ENCODE assay signal across 10 cellular contexts in the genomic region with DNA sequence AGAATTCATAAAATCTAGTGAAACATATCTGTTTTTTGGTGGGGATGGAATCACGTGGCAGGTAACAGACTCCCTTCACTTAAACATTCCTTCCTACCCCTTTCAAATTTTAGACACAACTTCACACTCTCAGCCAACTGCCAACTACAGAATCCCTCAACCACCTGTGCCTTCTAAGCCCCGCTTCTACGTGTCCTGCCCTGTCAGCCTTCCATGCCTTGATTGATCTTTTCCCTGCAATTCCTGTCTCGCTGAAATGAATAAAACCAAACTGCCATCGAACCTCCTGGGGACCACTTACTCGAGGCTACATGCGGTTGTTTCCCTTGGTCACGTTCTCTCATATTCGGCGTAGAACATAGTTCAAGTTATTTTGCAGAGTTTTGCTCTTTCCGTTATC. TPM values are rescaled to one million over a fixed set of nuclear protein-coding genes. Genes with fewer than 3 reads are reported as not detected.
A peak's percentile ranks its signal among the peaks of the same experiment; 100 is the strongest.
DNase-seq lines count a peak whose midpoint lies in the region; ATAC-seq, FAIRE-seq and TF ChIP-seq lines count a peak whose summit lies in the region.
"Had no signal": no experiment of that assay in that cellular context is flagged by ENCODE, and none has a peak within 500 bp of the region (broad histone marks: within the 10 kb centered on the region; RNA-seq: fewer than 3 reads in every experiment).

No MANE protein-coding gene starts in this region.

- WGBS in esophagus muscularis mucosa = 13% methylated on average over 11 of the region's 11 CpGs
- WGBS in pancreas, 2 donors = 16 to 20% methylated on average over 11 of the region's 11 CpGs

- H3K27ac ChIP-seq in DOHH2 (ENCODE audit: low read depth, low read length) (no peak overlapping the region), PC-3 (ENCODE audit: low read length) (no peak overlapping the region), esophagus muscularis mucosa (replicated peaks in 1 of 4) (peak overlapping the region in 3 of 4 donors; percentile 80 to 87 (median 83)), pancreas (peak overlapping the region in 1 of 4 donors; percentile 55)

- peak overlapping the region; percentile 76 for H3K4me3 ChIP-seq in DOHH2 (ENCODE audit: low read length)
- H3K4me3 ChIP-seq in PC-3 (ENCODE audit: low read length) = peak overlapping the region; percentile 94
- peak overlapping the region; percentile 71 to 98 (median 84) for H3K4me3 ChIP-seq in esophagus muscularis mucosa
- H3K4me3 ChIP-seq in pancreas = peak overlapping the region in 3 of 4 donors; percentile 62 to 95 (median 91)

- CTCF ChIA-PET in PC-3 (lab: Charles Lee) = no interaction called here

- peak overlapping the region; percentile 95 for H2AFZ ChIP-seq in PC-3 (ENCODE audit: low read length)

- intact Hi-C loops in PC-3 (cut with micrococcal nuclease) (loop anchor here (5.0 kb wide), 1 partner anchor 137 kb away; a partner anchor contains a TSS), esophagus muscularis mucosa (cut with DNase I) (no loop called here), pancreas (cut with DNase I) (no loop called here)

- H3K4me1 ChIP-seq in DOHH2 (ENCODE audit: control insufficient read depth, low read length) = peaks cover 10% of the 10 kb centered on the region; the same call in 1 of the 2 replicates
- peaks cover 9% of the 10 kb centered on the region for H3K4me1 ChIP-seq in PC-3 (ENCODE audit: insufficient read depth, low read length)
- H3K4me1 ChIP-seq in esophagus muscularis mucosa = peaks cover 15 to 28% (median 24%) of the 10 kb centered on the region in 4 donors
- H3K4me1 ChIP-seq in pancreas = peaks cover 0 to 5% (median 3%) of the 10 kb centered on the region in 3 donors

- TF ChIP-seq POLR2A in esophagus muscularis mucosa (IDR thresholded peaks at IDR 0.05; ENCODE audit: low read depth) = no peak

- POLR2A ChIA-PET in PC-3 (lab: Charles Lee; ENCODE audit: unreplicated experiment) = no interaction called here

- TF ChIP-seq EP300 in esophagus muscularis mucosa (IDR thresholded peaks at IDR 0.05) = no peak

- TSS peak; percentile 67 for BruUV-seq in PC-3 (replicated peaks; lab: Mats Ljungman, UMichigan)

- H3K9me3 ChIP-seq in DOHH2 (ENCODE audit: control insufficient read depth, insufficient read depth, low read length) (peaks cover 20% of the 10 kb centered on the region), PC-3 (ENCODE audit: low read length) (peaks cover 9% of the 10 kb centered on the region), esophagus muscularis mucosa (no peaks in the 10 kb centered on the region), pancreas (no peaks in the 10 kb centered on the region)

- ATAC-seq in PC-3 (no peak), pancreas (peak in 1 of 4 donors; percentile 3), HG03135 (IDR thresholded peaks at IDR 0.05; ENCODE audit: unreplicated experiment) (no peak)

- H3K9me2 ChIP-seq in DOHH2 (replicated peaks; ENCODE audit: control insufficient read depth, low read length) (no peaks in the 10 kb centered on the region), PC-3 (replicated peaks; ENCODE audit: low read length) (no peaks in the 10 kb centered on the region)

- H3K27me3 ChIP-seq in DOHH2 (ENCODE audit: control insufficient read depth, low read length) (peaks cover 19% of the 10 kb centered on the region), PC-3 (ENCODE audit: low read length) (no peaks in the 10 kb centered on the region), esophagus muscularis mucosa (no peaks in the 10 kb centered on the region), pancreas (no peaks in the 10 kb centered on the region)

- peak overlapping the region; percentile 86; the same call in 1 of the 2 replicates for H3K9ac ChIP-seq in PC-3 (ENCODE audit: low read length)

- H3F3A ChIP-seq in DOHH2 (ENCODE audit: control insufficient read depth, insufficient read depth) = no peaks in the 10 kb centered on the region
- H3F3A ChIP-seq in PC-3 (ENCODE audit: low read length, unreplicated experiment) = no peaks in the 10 kb centered on the region

- H4K20me1 ChIP-seq in DOHH2 (ENCODE audit: control insufficient read depth, insufficient read depth, low read depth, low read length) (no peaks in the 10 kb centered on the region), PC-3 (ENCODE audit: low read length) (no peaks in the 10 kb centered on the region)

- DNase-seq in PC-3 (peak; percentile 4), esophagus muscularis mucosa (ENCODE audit: extremely low spot score) (no peak), pancreas (no peak), NCI-H1092 treated with DMSO at 0.1 percent for 48 hours (lab: John Stamatoyannopoulos, UW) (no peak), NCI-H1436 treated with DMSO at 0.1 percent for 48 hours (lab: John Stamatoyannopoulos, UW) (no peak), foreskin melanocyte (no peak)
- DNase-seq: effector memory CD4-positive, alpha-beta T cell; NCI-H2227 treated with DMSO at 0.1 percent for 48 hours had no signal

- FAIRE-seq in pancreas (lab: Jason Lieb, UNC) = no peak

- H3K79me2 ChIP-seq in DOHH2 (ENCODE audit: control insufficient read depth, low read length) (no peaks in the 10 kb centered on the region), PC-3 (ENCODE audit: low read length) (peaks cover 27% of the 10 kb centered on the region)

- TF ChIP-seq CTCF in DOHH2 (IDR thresholded peaks at IDR 0.05; ENCODE audit: low read depth, low read length, poor library complexity, severe bottlenecking) (no peak), PC-3 (conservative IDR thresholded peaks at IDR 0.05; ENCODE audit: low read depth, low read length) (no peak), esophagus muscularis mucosa (IDR thresholded peaks at IDR 0.05) (no peak), pancreas (IDR thresholded peaks at IDR 0.05) (no peak)

- H3K4me2 ChIP-seq in DOHH2 (ENCODE audit: low read length) (peak overlapping the region; percentile 66), PC-3 (ENCODE audit: low read length) (peak overlapping the region; percentile 88)

- H3K36me3 ChIP-seq in DOHH2 (ENCODE audit: control insufficient read depth, low read length) (no peaks in the 10 kb centered on the region), PC-3 (ENCODE audit: low read depth, low read length) (peaks cover 37% of the 10 kb centered on the region), esophagus muscularis mucosa (peaks cover 2 to 8% (median 7%) of the 10 kb centered on the region in 4 donors), pancreas (no peaks in the 10 kb centered on the region)

RNA-seq across cellular contexts. Expression of a gene that starts 1.2 kb away (rescaled TPM):
- total RNA-seq in PC-3 (2014; rRNA removed) (2.5 and 7.7 TPM in 2 replicates), esophagus muscularis mucosa (1 to 10 TPM; 4.5 to 8.7 (median 7.8) TPM), pancreas (1 to 10 TPM; 1.9 to 4.3 (median 2.7) TPM)
- 1 to 10 TPM; 1.3 to 1.4 TPM for polyA plus RNA-seq in pancreas

RNA-seq across cellular contexts. Expression of a gene that starts 7.6 kb away (rescaled TPM):
- 7.9 and 8.7 TPM in 2 replicates for total RNA-seq in PC-3 (2014; rRNA removed)
- total RNA-seq in esophagus muscularis mucosa = 1 to 10 TPM; 6.6 to 8.9 (median 7.5) TPM
- total RNA-seq in pancreas = 1 to 10 TPM; 2.1 to 5.8 (median 4.9) TPM
- 1 to 10 TPM; 2.0 to 4.5 TPM for polyA plus RNA-seq in pancreas

RNA-seq across cellular contexts. Expression of a gene that starts 15.2 kb away (rescaled TPM):
- 3.9 and 5.6 TPM in 2 replicates for total RNA-seq in PC-3 (2014; rRNA removed)
- 1 to 10 TPM; 1.3 to 5.8 (median 3.1) TPM for total RNA-seq in esophagus muscularis mucosa
- total RNA-seq in pancreas = 1 to 10 TPM in 3 of 6 donors, under 1 TPM in 3; 0.63 to 3.3 (median 1.4) TPM
- polyA plus RNA-seq in pancreas = 1 to 10 TPM; 2.2 to 2.8 TPM

Comparison
In these comparisons a context has a peak if more than half of its experiments do, and no peak if none do; other contexts are left out.
1. H3K27ac ChIP-seq: peak in esophagus muscularis mucosa (3 of 4); none in DOHH2 (single experiment) and PC-3 (single experiment).
2. Peak in every context shown above with its lines, with median percentiles within 50 percentile points of each other: H3K4me3 ChIP-seq.